ENCODE assay signal across 19 cellular contexts in the genomic region with DNA sequence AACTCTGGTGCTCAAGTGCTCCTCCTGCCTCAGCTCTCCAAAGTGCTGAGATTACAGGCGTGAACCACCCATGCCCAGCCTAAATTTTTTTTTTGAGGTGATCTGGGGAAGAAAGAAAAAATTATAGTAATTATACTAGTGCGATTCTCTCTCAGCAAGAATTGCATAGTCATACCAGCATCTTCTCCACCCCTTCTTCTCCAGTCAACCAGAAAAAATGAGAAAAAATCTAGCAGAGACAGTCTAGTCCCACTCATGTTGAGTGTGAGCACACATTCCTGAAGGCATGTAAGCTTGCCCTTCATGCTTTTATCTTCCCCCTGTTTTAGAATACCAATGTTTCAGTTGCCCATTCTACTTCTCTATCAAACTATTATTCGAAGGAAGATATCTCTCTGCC.
DNase-seq lines count a peak whose midpoint lies in the region; ATAC-seq, FAIRE-seq and TF ChIP-seq lines count a peak whose summit lies in the region.
"Had no signal": no experiment of that assay in that cellular context is flagged by ENCODE, and none has a peak within 500 bp of the region (broad histone marks: within the 10 kb centered on the region; RNA-seq: fewer than 3 reads in every experiment).

No MANE protein-coding gene starts in this region.

- no peak for TF ChIP-seq CTCF in CD4-positive, alpha-beta T cell (IDR thresholded peaks at IDR 0.05)

- H3K9me3 Mint-ChIP-seq in CD4-positive, alpha-beta T cell, result no peaks in the 10 kb centered on the region
- no peaks in the 10 kb centered on the region for H3K9me3 Mint-ChIP-seq in activated T-helper 17 cell treated with anti-CD3 and anti-CD28 coated beads, Interleukin-2, amount 50 U/mL, for 72 hours
- H3K9me3 Mint-ChIP-seq: activated T-helper 2 cell treated with anti-CD3 and anti-CD28 coated beads, Interferon-gamma antibody, Interleukin-2, Interleukin-4, amounts not matched to agents 10 μg/mL and 5 μg/mL and 100 μg/mL, durations not matched to agents 14 hours and 24 hours and 36 hours; naive thymus-derived CD8-positive, alpha-beta T cell had no signal

- no peak overlapping the region for H3K27ac ChIP-seq in CD4-positive, alpha-beta T cell (ENCODE audit: low read depth, low read length)
- H3K27ac ChIP-seq: parathyroid adenoma, SJSA1 had no signal

- H3K4me3 Mint-ChIP-seq in CD4-positive, alpha-beta T cell, result no peak overlapping the region
- H3K4me3 Mint-ChIP-seq in activated T-helper 17 cell treated with anti-CD3 and anti-CD28 coated beads, Interleukin-2, amount 50 U/mL, for 72 hours, result no peak overlapping the region
- H3K4me3 Mint-ChIP-seq: naive thymus-derived CD8-positive, alpha-beta T cell had no signal

- intact Hi-C loops in CD4-positive, alpha-beta T cell (cut with DNase I, micrococcal nuclease), result no loop called here

- peak; percentile 83 for FAIRE-seq in GM12892 (lab: Jason Lieb, UNC)

- ATAC-seq in GM19328 (IDR thresholded peaks at IDR 0.05; ENCODE audit: unreplicated experiment) (peak; percentile 54), HG02840 (IDR thresholded peaks at IDR 0.05; ENCODE audit: low FRiP score, unreplicated experiment) (peak; percentile 61), HG03442 (IDR thresholded peaks at IDR 0.05; ENCODE audit: unreplicated experiment) (peak; percentile 60)
- no peak for ATAC-seq in CD4-positive, alpha-beta T cell (ENCODE audit: poor library complexity)
- no peak for ATAC-seq in activated T-helper 17 cell treated with anti-CD3 and anti-CD28 coated beads, Interleukin-2, amount 50 U/mL, for 72 hours (replicated peaks)
- ATAC-seq: naive thymus-derived CD8-positive, alpha-beta T cell had no signal

- CTCF ChIA-PET in CD4-positive, alpha-beta T cell (lab: Charles Lee), result interaction anchor here (1.5 kb wide), 1 partner anchor 9 kb away, joined by 3 read pairs; no protein-coding TSS in a partner anchor

- no peaks in the 10 kb centered on the region for H3K27me3 ChIP-seq in CD4-positive, alpha-beta T cell (ENCODE audit: control insufficient read depth, insufficient read depth, low read length)
- H3K27me3 ChIP-seq: SJSA1 had no signal

- no peak overlapping the region for H3K27ac Mint-ChIP-seq in CD4-positive, alpha-beta T cell
- no peak overlapping the region for H3K27ac Mint-ChIP-seq in activated T-helper 17 cell treated with anti-CD3 and anti-CD28 coated beads, Interleukin-2, amount 50 U/mL, for 72 hours
- H3K27ac Mint-ChIP-seq: activated T-helper 2 cell treated with anti-CD3 and anti-CD28 coated beads, Interferon-gamma antibody, Interleukin-2, Interleukin-4, amounts not matched to agents 10 μg/mL and 5 μg/mL and 100 μg/mL, durations not matched to agents 14 hours and 24 hours and 36 hours; naive thymus-derived CD8-positive, alpha-beta T cell had no signal

- no peaks in the 10 kb centered on the region for H3K4me1 Mint-ChIP-seq in CD4-positive, alpha-beta T cell (ENCODE audit: low read depth)
- H3K4me1 Mint-ChIP-seq in activated T-helper 17 cell treated with anti-CD3 and anti-CD28 coated beads, Interleukin-2, amount 50 U/mL, for 72 hours, result no peaks in the 10 kb centered on the region

- no peaks in the 10 kb centered on the region for H3K36me3 Mint-ChIP-seq in CD4-positive, alpha-beta T cell (ENCODE audit: low read depth)
- H3K36me3 Mint-ChIP-seq in activated T-helper 17 cell treated with anti-CD3 and anti-CD28 coated beads, Interleukin-2, amount 50 U/mL, for 72 hours (ENCODE audit: low read depth), result no peaks in the 10 kb centered on the region
- H3K36me3 Mint-ChIP-seq: naive thymus-derived CD8-positive, alpha-beta T cell had no signal

- no peak for TF ChIP-seq POLR2A in GM12892 (IDR thresholded peaks at IDR 0.05; ENCODE audit: low read depth, low read length)

- POLR2A ChIA-PET in CD4-positive, alpha-beta T cell (lab: Charles Lee), result no interaction called here

- H3K27me3 Mint-ChIP-seq in CD4-positive, alpha-beta T cell, result no peaks in the 10 kb centered on the region
- peaks cover 4% of the 10 kb centered on the region for H3K27me3 Mint-ChIP-seq in activated T-helper 17 cell treated with anti-CD3 and anti-CD28 coated beads, Interleukin-2, amount 50 U/mL, for 72 hours

- no peak for DNase-seq in GM12892 (ENCODE audit: insufficient read length)
- DNase-seq in CD4-positive, alpha-beta T cell, result no peak
- DNase-seq in mesenteric fat pad (ENCODE audit: low spot score), result no peak
- DNase-seq in putamen (ENCODE audit: low spot score), result no peak
- DNase-seq: effector CD8-positive, alpha-beta T cell; glutamatergic neuron; IMR-90; MM.1S; naive thymus-derived CD8-positive, alpha-beta T cell; NCI-H1930; NCI-H526; stimulated activated CD4-positive, alpha-beta T cell treated with anti-CD3 and anti-CD28 coated beads, Interleukin-2, amount 100 ng/mL, for 24 hours had no signal

- H3K9me3 ChIP-seq in CD4-positive, alpha-beta T cell (ENCODE audit: control insufficient read depth, low read length), result no peaks in the 10 kb centered on the region
- H3K9me3 ChIP-seq: SJSA1 had no signal

Comparison
In these comparisons a context has a peak if more than half of its experiments do, and no peak if none do; other contexts are left out.
1. ATAC-seq: peak in GM19328 (single experiment), HG02840 (single experiment) and HG03442 (single experiment); none in CD4-positive, alpha-beta T cell (single experiment) and activated T-helper 17 cell treated with anti-CD3 and anti-CD28 coated beads, Interleukin-2, amount 50 U/mL, for 72 hours (single experiment).